In the genomic region with DNA sequence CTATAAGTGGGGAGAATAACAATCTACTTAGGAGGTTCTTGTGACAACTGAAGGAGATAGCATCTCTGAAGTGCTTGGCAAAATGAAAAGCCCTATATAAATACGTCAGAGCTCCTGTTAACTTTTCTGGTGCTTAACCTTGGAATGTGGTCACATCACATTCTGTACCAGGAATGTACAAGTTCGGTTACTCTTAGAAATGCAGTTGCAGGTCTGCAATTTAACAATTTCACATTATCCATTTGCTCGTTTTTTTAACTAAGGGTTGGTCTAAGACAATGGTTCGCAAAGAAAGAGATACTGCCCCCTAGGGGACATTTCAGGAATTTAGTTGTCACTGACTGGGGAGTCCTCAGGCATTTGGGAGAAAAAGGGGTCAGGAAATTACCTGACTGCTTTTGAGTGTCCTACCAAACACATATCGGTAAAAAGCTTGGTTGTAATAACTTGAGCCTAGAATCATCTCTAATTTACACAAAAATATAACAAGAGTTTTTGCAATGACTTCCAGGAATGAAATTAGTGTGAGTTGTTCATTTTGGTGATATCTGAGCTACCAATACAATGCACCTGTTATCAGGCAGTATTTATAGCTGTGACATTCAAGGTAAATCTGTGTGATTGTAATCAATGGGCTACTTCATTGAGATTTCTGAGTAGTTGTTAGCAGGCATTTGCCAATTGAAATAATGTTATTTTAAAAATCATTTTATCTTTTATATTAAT, we compare ENCODE assay signal across 9 cellular contexts. TPM values are rescaled to one million over a fixed set of nuclear protein-coding genes. Genes with fewer than 3 reads are reported as not detected.
DNase-seq lines count a peak whose midpoint lies in the region; ATAC-seq and TF ChIP-seq lines count a peak whose summit lies in the region.
"Had no signal": no experiment of that assay in that cellular context is flagged by ENCODE, and none has a peak within 500 bp of the region (broad histone marks: within the 10 kb centered on the region; RNA-seq: fewer than 3 reads in every experiment).

No MANE protein-coding gene starts in this region.

- peak in 3 of 4 experiments; percentile 37 to 54 (median 45) for DNase-seq in stimulated activated CD4-positive, alpha-beta T cell treated with anti-CD3 and anti-CD28 coated beads, Interleukin-1b, Interleukin-23, amount 100 ng/mL, for 24 hours (ENCODE audit: low read depth in 4 of 4, low spot score in 1 of 4)
- no peak for DNase-seq in stimulated activated CD4-positive, alpha-beta T cell treated with anti-CD3 and anti-CD28 coated beads, Interleukin-12 subunit alpha, Interleukin-12 subunit beta, amount 100 ng/mL, for 4 hours
- DNase-seq in NCI-H2196 (lab: John Stamatoyannopoulos, UW; ENCODE audit: unreplicated experiment) (peak; percentile 84), erythroblast (lab: John Stamatoyannopoulos, UW) (peak; percentile 71 to 83)
- peak; percentile 62 for DNase-seq in activated CD4-positive, alpha-beta T cell treated with anti-CD3 and anti-CD28 coated beads for 48 hours
- peak; percentile 72 for DNase-seq in natural killer cell treated with Interleukin-12 subunit alpha and Interleukin-12 subunit beta and Interleukin-15 and Interleukin-18, amount 100 ng/mL, for 72 hours (ENCODE audit: low spot score)

- no peak overlapping the region for H3K27ac Mint-ChIP-seq in natural killer cell treated with Interleukin-12 subunit alpha and Interleukin-12 subunit beta and Interleukin-15 and Interleukin-18, amount 100 ng/mL, for 72 hours

- TF ChIP-seq POLR2A in erythroblast (IDR thresholded peaks at IDR 0.05; ENCODE audit: low read length) = no peak

- H3K27me3 Mint-ChIP-seq in natural killer cell treated with Interleukin-12 subunit alpha and Interleukin-12 subunit beta and Interleukin-15 and Interleukin-18, amount 100 ng/mL, for 72 hours = peaks cover 6 to 16% of the 10 kb centered on the region in 2 donors

- H3K4me1 Mint-ChIP-seq in natural killer cell treated with Interleukin-12 subunit alpha and Interleukin-12 subunit beta and Interleukin-15 and Interleukin-18, amount 100 ng/mL, for 72 hours (ENCODE audit: low read depth in 2 of 2) = peaks cover 4 to 7% of the 10 kb centered on the region in 2 donors

- no peak overlapping the region for H3K4me3 Mint-ChIP-seq in natural killer cell treated with Interleukin-12 subunit alpha and Interleukin-12 subunit beta and Interleukin-15 and Interleukin-18, amount 100 ng/mL, for 72 hours

- no peaks in the 10 kb centered on the region for H3K36me3 Mint-ChIP-seq in natural killer cell treated with Interleukin-12 subunit alpha and Interleukin-12 subunit beta and Interleukin-15 and Interleukin-18, amount 100 ng/mL, for 72 hours

- ATAC-seq in HG02840 (IDR thresholded peaks at IDR 0.05; ENCODE audit: low FRiP score, unreplicated experiment) = peak; percentile 51
- peak; percentile 77 to 78 for ATAC-seq in natural killer cell treated with Interleukin-12 subunit alpha and Interleukin-12 subunit beta and Interleukin-15 and Interleukin-18, amount 100 ng/mL, for 72 hours
- no peak for ATAC-seq in HG02623 (IDR thresholded peaks at IDR 0.05; ENCODE audit: unreplicated experiment)

- no peaks in the 10 kb centered on the region for H3K9me3 Mint-ChIP-seq in natural killer cell treated with Interleukin-12 subunit alpha and Interleukin-12 subunit beta and Interleukin-15 and Interleukin-18, amount 100 ng/mL, for 72 hours

RNA-seq across cellular contexts. Expression of a gene that starts 5.4 kb away (rescaled TPM):
- 10 to 100 TPM; 56.0 to 63.0 TPM for total RNA-seq in natural killer cell treated with Interleukin-12 subunit alpha and Interleukin-12 subunit beta and Interleukin-15 and Interleukin-18, amount 100 ng/mL, for 72 hours

RNA-seq across cellular contexts. Expression of a gene that starts 8.2 kb away (rescaled TPM):
- total RNA-seq in natural killer cell treated with Interleukin-12 subunit alpha and Interleukin-12 subunit beta and Interleukin-15 and Interleukin-18, amount 100 ng/mL, for 72 hours = not detected
- total RNA-seq: skeletal muscle tissue had no signal

RNA-seq across cellular contexts. Expression of a gene that starts 48.9 kb away (rescaled TPM):
- 10 to 100 TPM; 49.8 to 62.2 TPM for total RNA-seq in natural killer cell treated with Interleukin-12 subunit alpha and Interleukin-12 subunit beta and Interleukin-15 and Interleukin-18, amount 100 ng/mL, for 72 hours

RNA-seq across cellular contexts. Expression of a gene that starts 49.9 kb away (rescaled TPM):
- 100 to 1,000 TPM; 136 to 156 TPM for total RNA-seq in natural killer cell treated with Interleukin-12 subunit alpha and Interleukin-12 subunit beta and Interleukin-15 and Interleukin-18, amount 100 ng/mL, for 72 hours
